In genomic region chr2:70499253-70499652, GRCh38 we compare ENCODE assay signal across 25 cellular contexts.
"Had no signal": no experiment of that assay in that cellular context is flagged by ENCODE, and none has a peak within 500 bp of the region (broad histone marks: within the 10 kb centered on the region; RNA-seq: fewer than 3 reads in every experiment).

No MANE protein-coding gene starts in this region.

- FAIRE-seq: colon, endothelial cell of umbilical vein, keratinocyte had no signal

- H3K79me2 ChIP-seq: hepatocyte had no signal

- H3K4me1 ChIP-seq: gastrocnemius medialis, heart left ventricle, left lung, lower lobe of right lung had no signal

- H3K36me3 ChIP-seq: esophagus squamous epithelium, gastrocnemius medialis, heart left ventricle, left lung, lower lobe of right lung had no signal

- H3K27ac ChIP-seq: coronary artery, dorsolateral prefrontal cortex, esophagus squamous epithelium, gastrocnemius medialis, heart left ventricle, hepatocyte, left lung, lower lobe of right lung had no signal

- H3K27me3 ChIP-seq: esophagus squamous epithelium had no signal

- ATAC-seq: esophagus mucosa, gastrocnemius medialis, heart left ventricle, left cardiac atrium, left lung, left ventricle myocardium superior, lower lobe of right lung had no signal

- H2AFZ ChIP-seq: hepatocyte had no signal

- H3K4me2 ChIP-seq: hepatocyte had no signal

- H3K4me3 Mint-ChIP-seq: immature natural killer cell, mesothelial cell of epicardium had no signal

- H3K9me3 Mint-ChIP-seq: immature natural killer cell, mesothelial cell of epicardium had no signal

- H3K36me3 Mint-ChIP-seq: mesothelial cell of epicardium had no signal

- DNase-seq: dermis blood vessel endothelial cell; dorsolateral prefrontal cortex; effector CD4-positive, alpha-beta T cell; effector memory CD4-positive, alpha-beta T cell; erythroblast; esophagus squamous epithelium; foreskin fibroblast; foreskin melanocyte; gastrocnemius medialis; heart left ventricle; hypothalamus; immature natural killer cell; left cardiac atrium; left lung; left ventricle myocardium superior; lower lobe of right lung; mesenchymal stem cell; mucosa of descending colon had no signal

- H3K9me3 ChIP-seq: esophagus squamous epithelium, gastrocnemius medialis, left lung, lower lobe of right lung, mucosa of descending colon had no signal

- H3K27ac Mint-ChIP-seq: mesothelial cell of epicardium had no signal

- H3K4me3 ChIP-seq: coronary artery, dorsolateral prefrontal cortex, esophagus squamous epithelium, gastrocnemius medialis, heart left ventricle, hepatocyte, left lung, lower lobe of right lung, mucosa of descending colon had no signal
